8 cellular contexts compared by ENCODE assay signal in genomic region chr19:2261438-2262172, GRCh38. TPM values are rescaled to one million over a fixed set of nuclear protein-coding genes. Genes with fewer than 3 reads are reported as not detected.
DNase-seq lines count a peak whose midpoint lies in the region; TF ChIP-seq lines count a peak whose summit lies in the region.

No MANE protein-coding gene starts in this region.

- H3K4me3 ChIP-seq in GM12875 (ENCODE audit: low read depth, low read length) (no peak overlapping the region), osteoblast (ENCODE audit: insufficient read depth, low read length) (no peak overlapping the region)

- H3K27ac ChIP-seq in RWPE1 (no peak overlapping the region), osteoblast (ENCODE audit: low read depth, low read length) (no peak overlapping the region), caudate nucleus (ENCODE audit: low read depth, low read length) (no peak overlapping the region)

- H3K79me2 ChIP-seq in osteoblast (ENCODE audit: insufficient read depth, low read length), result no peaks in the 10 kb centered on the region

- H3K9me3 ChIP-seq in osteoblast (ENCODE audit: low read depth, low read length), result no peaks in the 10 kb centered on the region

- H4K20me1 ChIP-seq in osteoblast (ENCODE audit: insufficient read depth, low read length), result no peaks in the 10 kb centered on the region

- POLR2A ChIA-PET in RWPE1 (lab: Yijun Ruan, JAX; ENCODE audit: low non-redundant PET), result no interaction called here

- H3K4me2 ChIP-seq in osteoblast (ENCODE audit: insufficient read depth, low read length), result no peak overlapping the region

- TF ChIP-seq CTCF in GM12875 (IDR thresholded peaks at IDR 0.05; ENCODE audit: borderline replicate concordance, insufficient read depth, low read depth, low read length), result peak; percentile 70
- TF ChIP-seq CTCF in RWPE1 (conservative IDR thresholded peaks at IDR 0.05; ENCODE audit: low read depth), result peak; percentile 34
- TF ChIP-seq CTCF in osteoblast (IDR thresholded peaks at IDR 0.05; ENCODE audit: extremely low read depth, low read depth, low read length), result peak; percentile 67

- DNase-seq in RWPE1 (ENCODE audit: low spot score) (no peak), osteoblast (ENCODE audit: insufficient read length, low spot score, missing footprints) (peak; percentile 67), foreskin melanocyte (no peak), GF-D8 (lab: John Stamatoyannopoulos, UW) (no peak), retina (no peak), caudate nucleus (lab: John Stamatoyannopoulos, UW) (no peak)
- DNase-seq in central memory CD4-positive, alpha-beta T cell, result peak; percentile 38

- no peaks in the 10 kb centered on the region for H3K36me3 ChIP-seq in osteoblast (ENCODE audit: insufficient read depth, low read length)

- CTCF ChIA-PET in RWPE1 (lab: Yijun Ruan, JAX), result interaction anchor here (1.2 to 1.5 kb wide), 2 partner anchors 8 to 21 kb away, joined by 3 to 4 read pairs; no protein-coding TSS in a partner anchor

- no peaks in the 10 kb centered on the region for H3K27me3 ChIP-seq in osteoblast (ENCODE audit: insufficient read depth, low read length)

- H3K4me1 ChIP-seq in osteoblast (ENCODE audit: insufficient read depth, low read length), result peaks cover 8% of the 10 kb centered on the region

- H2AFZ ChIP-seq in osteoblast (ENCODE audit: low read length), result no peak overlapping the region

RNA-seq across cellular contexts. Expression of gene JSRP1, which starts 5.4 kb away (rescaled TPM):
- 0.72 TPM in 1 of 2 replicates, not detected in the other for total RNA-seq in osteoblast

RNA-seq across cellular contexts. Expression of gene AMH, which starts 12.5 kb away (rescaled TPM):
- under 0.01 and 0.29 TPM in 2 replicates for total RNA-seq in osteoblast

RNA-seq across cellular contexts. Expression of gene PEAK3, which starts 20.4 kb away (rescaled TPM):
- under 0.01 TPM in 1 of 2 replicates, not detected in the other for total RNA-seq in osteoblast

RNA-seq across cellular contexts. Expression of gene SF3A2, which starts 25.0 kb away (rescaled TPM):
- total RNA-seq in osteoblast, result 27.1 and 27.9 TPM in 2 replicates

RNA-seq across cellular contexts. Expression of gene PLEKHJ1, which starts 25.5 kb away (rescaled TPM):
- total RNA-seq in osteoblast, result 32.1 and 43.4 TPM in 2 replicates

Comparison
In these comparisons a context has a peak if more than half of its experiments do, and no peak if none do; other contexts are left out.
1. DNase-seq: peak in central memory CD4-positive, alpha-beta T cell (single experiment) and osteoblast (single experiment); none in RWPE1 (single experiment), foreskin melanocyte (single experiment), GF-D8 (single experiment), retina (single experiment) and caudate nucleus (0 of 61).
2. Peak in every context shown above with its lines, with median percentiles within 50 percentile points of each other: CTCF ChIP-seq.